Comparison of ENCODE assay signal across 18 cellular contexts in the genomic region with DNA sequence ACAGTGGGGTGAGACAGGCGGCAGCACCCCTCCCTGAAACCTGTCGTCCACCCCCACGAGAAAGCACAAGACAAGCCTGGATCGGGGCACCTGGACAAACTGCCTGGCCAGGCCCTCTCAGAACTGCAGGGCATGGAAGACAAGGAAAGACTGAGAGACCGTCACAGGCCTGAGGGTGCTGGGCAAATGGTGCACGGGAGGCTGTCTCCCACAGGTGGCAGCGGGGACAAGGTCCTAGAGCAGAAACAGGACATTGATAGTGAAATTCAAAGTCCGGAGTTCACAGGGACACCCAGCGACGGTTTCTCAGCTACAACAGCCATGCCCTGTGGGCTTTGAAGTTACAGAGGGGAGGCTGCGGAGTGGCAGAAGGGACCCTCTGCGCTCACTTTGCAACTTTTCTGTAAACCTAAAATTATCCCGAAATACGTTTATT. TPM values are rescaled to one million over a fixed set of nuclear protein-coding genes. Genes with fewer than 3 reads are reported as not detected.
DNase-seq lines count a peak whose midpoint lies in the region; ATAC-seq, FAIRE-seq and TF ChIP-seq lines count a peak whose summit lies in the region.
"Had no signal": no experiment of that assay in that cellular context is flagged by ENCODE, and none has a peak within 500 bp of the region (broad histone marks: within the 10 kb centered on the region; RNA-seq: fewer than 3 reads in every experiment).

No MANE protein-coding gene starts in this region.

- peaks cover 0 to 4% (median 0%) of the 10 kb centered on the region in 3 donors for H3K36me3 ChIP-seq in pancreas
- no peaks in the 10 kb centered on the region for H3K36me3 ChIP-seq in GM23248 (ENCODE audit: low read depth)

- intact Hi-C loops in pancreas (cut with DNase I), result no loop called here

- TF ChIP-seq CTCF in RWPE1 (conservative IDR thresholded peaks at IDR 0.05; ENCODE audit: low read depth) (no peak), pancreas (IDR thresholded peaks at IDR 0.05) (no peak)

- H3K9me3 ChIP-seq in pancreas (no peaks in the 10 kb centered on the region), GM23248 (ENCODE audit: low read depth) (no peaks in the 10 kb centered on the region)
- H3K9me3 ChIP-seq: SK-N-SH had no signal

- 64 to 65% methylated on average over 14 of the region's 14 CpGs for WGBS in pancreas, 2 donors
- WGBS in GM23248 (ENCODE audit: low coverage in 1 of 2, low lambda C conversion rate in 2 of 2, missing lambda C conversion rate in 2 of 2), 2 experiments, result 92 to 96% methylated on average over 12 to 14 of the region's 14 CpGs

- H3K4me2 ChIP-seq in GM23248 (ENCODE audit: unreplicated experiment), result no peak overlapping the region
- H3K4me2 ChIP-seq: SK-N-SH had no signal

- H2AFZ ChIP-seq in GM23248, result no peak overlapping the region

- no peaks in the 10 kb centered on the region for H3K27me3 ChIP-seq in pancreas
- no peaks in the 10 kb centered on the region for H3K27me3 ChIP-seq in GM23248 (replicated peaks; ENCODE audit: insufficient read depth)

- H3K4me1 ChIP-seq in pancreas, result peaks cover 0 to 12% (median 10%) of the 10 kb centered on the region in 3 donors
- no peaks in the 10 kb centered on the region for H3K4me1 ChIP-seq in GM23248 (ENCODE audit: insufficient read depth)

- CTCF ChIA-PET in RWPE1 (lab: Yijun Ruan, JAX), result no interaction called here

- in situ Hi-C loops in GM23248 (cut with MboI), result no loop called here

- FAIRE-seq in pancreas (lab: Jason Lieb, UNC), result no peak
- FAIRE-seq: D721Med, GM12891, K562 had no signal

- DNase-seq in RWPE1 (ENCODE audit: low spot score) (no peak), caudate nucleus (lab: John Stamatoyannopoulos, UW) (no peak), left lobe of liver (ENCODE audit: low spot score) (peak; percentile 83), pancreas (no peak), GM23248 (no peak), NCI-H2196 (lab: John Stamatoyannopoulos, UW; ENCODE audit: unreplicated experiment) (no peak)
- DNase-seq: AML-193; HCEC 1CT; NCI-H510A; NCI-H748 treated with DMSO at 0.1 percent for 48 hours; NK-92 treated with Interleukin-12 subunit alpha and Interleukin-12 subunit beta, amount 100 ng/mL, for 24 hours; SHP77 treated with DMSO at 0.1 percent for 48 hours; SK-N-SH had no signal

- POLR2A ChIA-PET in RWPE1 (lab: Yijun Ruan, JAX; ENCODE audit: low non-redundant PET), result no interaction called here

- H3K9ac ChIP-seq in GM23248, result no peak overlapping the region
- H3K9ac ChIP-seq: SK-N-SH had no signal

- H3K79me2 ChIP-seq in GM23248 (ENCODE audit: insufficient read depth), result 0 out of 2 replicates have a peak, but pooled peaks cover 5% of the 10 kb centered on the region

- peak; percentile 71 for ATAC-seq in left lobe of liver
- ATAC-seq in pancreas, result peak; percentile 29 to 46 (median 44)
- no peak for ATAC-seq in HG02623 (IDR thresholded peaks at IDR 0.05; ENCODE audit: unreplicated experiment)
- ATAC-seq: K562 had no signal

- H3K4me3 ChIP-seq in pancreas (no peak overlapping the region), GM23248 (no peak overlapping the region)
- H3K4me3 ChIP-seq: K562 had no signal

- H3K9me2 ChIP-seq in GM23248 (ENCODE audit: insufficient read depth), result no peaks in the 10 kb centered on the region
- H3K9me2 ChIP-seq: SK-N-SH had no signal

- H4K20me1 ChIP-seq in GM23248 (ENCODE audit: insufficient read depth), result no peaks in the 10 kb centered on the region

- H3K27ac ChIP-seq in RWPE1, result peak overlapping the region; percentile 87
- peak overlapping the region; percentile 26 for H3K27ac ChIP-seq in caudate nucleus (ENCODE audit: low read depth, low read length)
- no peak overlapping the region for H3K27ac ChIP-seq in pancreas
- H3K27ac ChIP-seq in GM23248, result no peak overlapping the region
- H3K27ac ChIP-seq: C4-2B had no signal

- no peaks in the 10 kb centered on the region for H3F3A ChIP-seq in GM23248 (ENCODE audit: insufficient read depth)

RNA-seq across cellular contexts. Expression of a gene that starts 20.6 kb away (rescaled TPM):
- total RNA-seq in left lobe of liver (0.68 TPM), pancreas (1 to 10 TPM in 1 of 6 donors, under 1 TPM in 5; 0.28 to 1.4 (median 0.66) TPM)
- polyA plus RNA-seq in pancreas (1 to 10 TPM; 2.4 TPM), GM23248 (2016; fragmentation: Nextera tagmentation; extraction: Ambion mirVana) (not detected in 2 replicates)
- not detected in 2 replicates for total RNA-seq in GM23248 (2014; rRNA removed; shearing (Covaris generic))
- polyA plus RNA-seq: SK-N-SH had no signal

RNA-seq across cellular contexts. Expression of a gene that starts 30.7 kb away (rescaled TPM):
- 0.81 TPM for total RNA-seq in left lobe of liver
- total RNA-seq in pancreas, result under 1 TPM in 2 of 6 donors, not detected in 4; 0.58 to 0.69 TPM
- not detected for polyA plus RNA-seq in pancreas
- not detected in 2 replicates for total RNA-seq in GM23248 (2014; rRNA removed; shearing (Covaris generic))
- not detected in 2 replicates for polyA plus RNA-seq in GM23248 (2016; fragmentation: Nextera tagmentation; extraction: Ambion mirVana)
- total RNA-seq: K562 had no signal
- polyA plus RNA-seq: K562, SK-N-SH had no signal

RNA-seq across cellular contexts. Expression of a gene that starts 33.0 kb away (rescaled TPM):
- total RNA-seq in left lobe of liver (64.8 TPM), pancreas (1 to 10 TPM in 5 of 6 donors, under 1 TPM in 1; 0.61 to 2.7 (median 1.5) TPM)
- polyA plus RNA-seq in pancreas (1 to 10 TPM; 1.3 to 4.4 TPM), GM23248 (2016; fragmentation: Nextera tagmentation; extraction: Ambion mirVana) (not detected in 2 replicates)
- total RNA-seq in GM23248 (2014; rRNA removed; shearing (Covaris generic)), result not detected in 2 replicates
- polyA plus RNA-seq: K562, SK-N-SH had no signal

RNA-seq across cellular contexts. Expression of a gene that starts 37.3 kb away (rescaled TPM):
- total RNA-seq in left lobe of liver (14.8 TPM), pancreas (10 to 100 TPM; 15.9 to 26.9 (median 18.5) TPM)
- polyA plus RNA-seq in pancreas (10 to 100 TPM; 28.4 to 33.8 TPM), GM23248 (2016; fragmentation: Nextera tagmentation; extraction: Ambion mirVana) (31.7 and 35.0 TPM in 2 replicates)
- total RNA-seq in GM23248 (2014; rRNA removed; shearing (Covaris generic)), result 31.6 and 38.5 TPM in 2 replicates

RNA-seq across cellular contexts. Expression of a gene that starts 37.9 kb away (rescaled TPM):
- 16.8 TPM for total RNA-seq in left lobe of liver
- 10 to 100 TPM in 4 of 6 donors, 1 to 10 TPM in 2; 8.5 to 16.4 (median 14.2) TPM for total RNA-seq in pancreas
- polyA plus RNA-seq in pancreas, result 10 to 100 TPM; 18.6 to 24.7 TPM
- 27.0 and 37.3 TPM in 2 replicates for total RNA-seq in GM23248 (2014; rRNA removed; shearing (Covaris generic))
- 47.9 and 50.1 TPM in 2 replicates for polyA plus RNA-seq in GM23248 (2016; fragmentation: Nextera tagmentation; extraction: Ambion mirVana)

Comparison
In these comparisons a context has a peak if more than half of its experiments do, and no peak if none do; other contexts are left out.
1. H3K27ac ChIP-seq: peak in RWPE1 (single experiment) and caudate nucleus (single experiment); none in pancreas (0 of 4) and GM23248 (single experiment).
2. RNA of a gene that starts 33.0 kb away (total RNA-seq): 64.8 TPM in left lobe of liver (single experiment); 0.61 to 2.7 TPM in pancreas and not detected in GM23248; every median in the first group is over 10 times any median in the second.